21 cellular contexts compared by ENCODE assay signal in genomic region chr14:101150010-101150409, GRCh38.
"Had no signal": no experiment of that assay in that cellular context is flagged by ENCODE, and none has a peak within 500 bp of the region (broad histone marks: within the 10 kb centered on the region; RNA-seq: fewer than 3 reads in every experiment).

No MANE protein-coding gene starts in this region.

- H3K27ac Mint-ChIP-seq: activated B cell treated with CpG ODN at 0.5 μM for 24 hours; activated CD4-positive, alpha-beta memory T cell treated with anti-CD3 and anti-CD28 coated beads, Interleukin-2, amount 10 ng/mL, durations not matched to agents 7 days and 5 days; activated naive CD4-positive, alpha-beta T cell treated with anti-CD3 and anti-CD28 coated beads, Interleukin-2, amount 10 ng/mL, durations not matched to agents 7 days and 5 days; activated naive CD8-positive, alpha-beta T cell treated with anti-CD3 and anti-CD28 coated beads for 36 hours; activated T-cell treated with anti-CD3 and anti-CD28 coated beads, Interleukin-2, amount 50 U/mL, for 72 hours; activated T-helper 2 cell treated with anti-CD3 and anti-CD28 coated beads, Interferon-gamma antibody, Interleukin-2, Interleukin-4, amounts not matched to agents 10 μg/mL and 5 μg/mL and 100 μg/mL, durations not matched to agents 14 hours and 24 hours and 36 hours; T-helper 17 cell had no signal

- H3K36me3 Mint-ChIP-seq: activated naive CD4-positive, alpha-beta T cell treated with anti-CD3 and anti-CD28 coated beads, Interleukin-2, amount 10 ng/mL, durations not matched to agents 7 days and 5 days; activated naive CD8-positive, alpha-beta T cell treated with anti-CD3 and anti-CD28 coated beads for 36 hours had no signal

- H3K4me3 Mint-ChIP-seq: activated B cell treated with CpG ODN at 0.5 μM for 24 hours; activated CD4-positive, alpha-beta memory T cell treated with anti-CD3 and anti-CD28 coated beads, Interleukin-2, amount 10 ng/mL, durations not matched to agents 7 days and 5 days; activated naive CD4-positive, alpha-beta T cell treated with anti-CD3 and anti-CD28 coated beads, Interleukin-2, amount 10 ng/mL, durations not matched to agents 7 days and 5 days; activated naive CD8-positive, alpha-beta T cell treated with anti-CD3 and anti-CD28 coated beads for 36 hours; activated T-cell treated with anti-CD3 and anti-CD28 coated beads, Interleukin-2, amount 50 U/mL, for 72 hours; T-helper 17 cell had no signal

- H3K9me3 Mint-ChIP-seq: activated CD4-positive, alpha-beta memory T cell treated with anti-CD3 and anti-CD28 coated beads, Interleukin-2, amount 10 ng/mL, durations not matched to agents 7 days and 5 days had no signal

- ATAC-seq: activated T-cell treated with anti-CD3 and anti-CD28 coated beads, Interleukin-2, amount 50 U/mL, for 72 hours; T-helper 17 cell had no signal

- DNase-seq: activated B cell treated with CpG ODN at 0.5 μM for 24 hours; activated CD4-positive, alpha-beta memory T cell treated with anti-CD3 and anti-CD28 coated beads, Interleukin-2, amount 10 ng/mL, durations not matched to agents 7 days and 5 days; activated CD4-positive, alpha-beta T cell treated with anti-CD3 and anti-CD28 coated beads for 1 hour; activated CD4-positive, alpha-beta T cell treated with anti-CD3 and anti-CD28 coated beads, Interleukin-2, amount 50 U/mL, for 1 hour; activated CD8-positive, alpha-beta memory T cell treated with anti-CD3 and anti-CD28 coated beads, Interleukin-2, amount 50 U/mL, for 4 hours; activated gamma-delta T cell treated with Interleukin-2 at 50 U/mL for 16 hours; activated naive CD4-positive, alpha-beta T cell treated with anti-CD3 and anti-CD28 coated beads, Interleukin-2, amount 10 ng/mL, durations not matched to agents 7 days and 5 days; activated naive CD8-positive, alpha-beta T cell treated with anti-CD3 and anti-CD28 coated beads for 36 hours; activated T-cell treated with anti-CD3 and anti-CD28 coated beads, Interleukin-2, amount 50 U/mL, for 72 hours; cerebellar nuclear complex; NCI-H1092; NCI-H1436; NCI-H187 treated with DMSO at 0.1 percent for 48 hours; NCI-H2081 treated with DMSO at 0.1 percent for 48 hours; NCI-H526; NCI-H82; PC-9; SIG-M5; T-helper 17 cell; T-helper 9 cell had no signal

- H3K4me1 Mint-ChIP-seq: activated B cell treated with CpG ODN at 0.5 μM for 24 hours; activated CD4-positive, alpha-beta memory T cell treated with anti-CD3 and anti-CD28 coated beads, Interleukin-2, amount 10 ng/mL, durations not matched to agents 7 days and 5 days; activated naive CD4-positive, alpha-beta T cell treated with anti-CD3 and anti-CD28 coated beads, Interleukin-2, amount 10 ng/mL, durations not matched to agents 7 days and 5 days; activated naive CD8-positive, alpha-beta T cell treated with anti-CD3 and anti-CD28 coated beads for 36 hours; T-helper 17 cell had no signal
